9 cellular contexts compared by ENCODE assay signal in the genomic region with DNA sequence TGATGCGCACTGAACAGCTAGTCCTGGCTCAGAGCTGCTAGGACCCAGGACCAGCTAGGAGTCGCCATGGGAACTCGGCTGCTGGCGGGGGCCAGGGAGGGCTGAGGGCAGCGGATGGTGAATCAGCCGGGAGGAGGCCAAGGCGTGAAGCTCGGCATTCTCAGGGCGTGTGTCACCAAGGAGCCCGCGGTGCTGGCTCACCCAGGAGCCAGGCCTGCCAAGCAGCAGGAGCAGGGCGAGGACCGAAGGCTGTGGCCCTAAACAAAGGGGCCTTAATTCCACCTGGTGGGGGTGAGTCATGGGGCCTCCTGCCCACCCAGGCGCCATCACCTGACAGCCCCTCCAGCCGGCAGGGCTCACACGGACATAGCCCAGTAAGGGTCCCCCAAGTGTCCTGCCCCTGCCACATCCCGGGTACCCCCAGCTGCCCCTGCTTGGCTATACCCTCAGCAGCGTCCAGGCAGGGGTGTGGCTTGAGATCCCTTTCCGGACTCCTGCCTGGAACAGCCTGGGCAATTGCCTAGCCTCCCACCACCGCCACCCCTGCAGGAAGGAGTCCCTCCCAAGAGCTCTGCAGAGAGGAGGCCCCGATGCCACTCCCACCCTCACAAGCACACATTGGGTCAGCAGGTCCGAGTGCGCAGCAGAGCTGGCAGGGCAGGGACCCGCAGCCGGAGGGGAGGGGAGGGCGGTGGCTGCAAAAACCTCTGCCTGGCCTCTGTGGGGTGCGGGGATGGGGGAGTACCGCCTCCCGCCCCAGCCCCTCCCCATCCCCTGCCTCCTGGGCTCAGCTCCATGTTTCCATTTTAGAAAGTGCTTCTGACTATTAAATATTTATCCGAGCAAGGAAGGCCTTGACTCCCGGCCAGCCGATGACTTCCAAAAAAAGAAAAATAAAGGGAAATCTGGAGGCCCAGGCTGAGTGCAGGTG. TPM values are rescaled to one million over a fixed set of nuclear protein-coding genes. Genes with fewer than 3 reads are reported as not detected.
DNase-seq lines count a peak whose midpoint lies in the region; ATAC-seq and TF ChIP-seq lines count a peak whose summit lies in the region.
"Had no signal": no experiment of that assay in that cellular context is flagged by ENCODE, and none has a peak within 500 bp of the region (broad histone marks: within the 10 kb centered on the region; RNA-seq: fewer than 3 reads in every experiment).

No MANE protein-coding gene starts in this region.

- TF ChIP-seq CTCF in A673 (conservative IDR thresholded peaks at IDR 0.05; ENCODE audit: low read depth, low read length) (no peak), dorsolateral prefrontal cortex (IDR thresholded peaks at IDR 0.05 in 54 of 56, conservative IDR thresholded peaks at IDR 0.05 in 2 of 56; ENCODE audit: low read depth in 1 of 56, partially characterized antibody in 56 of 56) (no peak)

- H3K36me3 ChIP-seq in A673 (ENCODE audit: insufficient read depth, low read length, poor library complexity, severe bottlenecking) (no peaks in the 10 kb centered on the region), mesodermal cell (ENCODE audit: control insufficient read depth, insufficient read depth, low read length) (no peaks in the 10 kb centered on the region)

- no peak overlapping the region for H3K4me3 Mint-ChIP-seq in stimulated activated effector memory CD8-positive, alpha-beta T cell treated with anti-CD3 and anti-CD28 coated beads, Interleukin-12 subunit alpha, Interleukin-12 subunit beta, amount 100 ng/mL, for 72 hours
- H3K4me3 Mint-ChIP-seq: naive B cell had no signal

- intact Hi-C loops in A673 (cut with micrococcal nuclease; ENCODE audit: unreplicated experiment) (no loop called here), dorsolateral prefrontal cortex (cut with DNase I) (loop anchor here in 1 of 2 donors (10.0 kb wide), 1 partner anchor 71 kb away; no protein-coding TSS in a partner anchor)

- CTCF ChIA-PET in A673 (lab: Charles Lee), result interaction anchor here (0.6 to 1.3 kb wide), 2 partner anchors 12 to 65 kb away, joined by 3 to 5 read pairs; partner anchors contain the start of gene CLBA1

- TF ChIP-seq RAD21 in Ishikawa (IDR thresholded peaks at IDR 0.05; ENCODE audit: low read depth), result peak; percentile 25; the same call in 1 of the 2 replicates

- H3K4me3 ChIP-seq in A673 (ENCODE audit: low read depth, low read length, poor library complexity, severe bottlenecking) (no peak overlapping the region), dorsolateral prefrontal cortex (peak overlapping the region in 4 of 59 donors; percentile 1 to 4 (median 2)), mesodermal cell (ENCODE audit: extremely low read depth, insufficient read depth, low read length, poor library complexity, severe bottlenecking) (no peak overlapping the region)

- BruUV-seq in A673 (replicated peaks; lab: Mats Ljungman, UMichigan), result no TSS peak

- H3K27ac ChIP-seq in A673 (ENCODE audit: low read depth, low read length, poor library complexity, severe bottlenecking) (no peak overlapping the region), dorsolateral prefrontal cortex (peak overlapping the region in 32 of 59 donors; percentile 2 to 87 (median 50)), mesodermal cell (ENCODE audit: low read depth, low read length, severe bottlenecking) (peak overlapping the region; percentile 88)

- no peak overlapping the region for H3K27ac Mint-ChIP-seq in stimulated activated effector memory CD8-positive, alpha-beta T cell treated with anti-CD3 and anti-CD28 coated beads, Interleukin-12 subunit alpha, Interleukin-12 subunit beta, amount 100 ng/mL, for 72 hours
- H3K27ac Mint-ChIP-seq: naive B cell had no signal

- POLR2A ChIA-PET in A673 (lab: Charles Lee; ENCODE audit: low non-redundant PET), result no interaction called here

- no peak for ATAC-seq in stimulated activated effector memory CD8-positive, alpha-beta T cell treated with anti-CD3 and anti-CD28 coated beads, Interleukin-12 subunit alpha, Interleukin-12 subunit beta, amount 100 ng/mL, for 72 hours
- no peak for ATAC-seq in GM19035 (IDR thresholded peaks at IDR 0.05; ENCODE audit: unreplicated experiment)
- ATAC-seq in GM18861 (IDR thresholded peaks at IDR 0.05; ENCODE audit: unreplicated experiment), result no peak
- no peak for ATAC-seq in HG03159 (IDR thresholded peaks at IDR 0.05; ENCODE audit: unreplicated experiment)

- H3K9me3 ChIP-seq in A673 (ENCODE audit: low read depth, low read length, poor library complexity, severe bottlenecking) (no peaks in the 10 kb centered on the region), mesodermal cell (ENCODE audit: control insufficient read depth, low read length) (no peaks in the 10 kb centered on the region)

- H3K27me3 ChIP-seq in A673 (replicated peaks; ENCODE audit: insufficient read depth, low read depth, low read length, poor library complexity) (no peaks in the 10 kb centered on the region), dorsolateral prefrontal cortex (peaks cover 0 to 5% (median 0%) of the 10 kb centered on the region in 45 donors)

- no peaks in the 10 kb centered on the region for H3K9me3 Mint-ChIP-seq in stimulated activated effector memory CD8-positive, alpha-beta T cell treated with anti-CD3 and anti-CD28 coated beads, Interleukin-12 subunit alpha, Interleukin-12 subunit beta, amount 100 ng/mL, for 72 hours
- H3K9me3 Mint-ChIP-seq: naive B cell had no signal

- peaks cover 14% of the 10 kb centered on the region for H3K4me1 ChIP-seq in A673 (ENCODE audit: insufficient read depth, low read length, poor library complexity, severe bottlenecking)
- peaks cover 61% of the 10 kb centered on the region for H3K4me1 ChIP-seq in mesodermal cell (ENCODE audit: control insufficient read depth, insufficient read depth, low read length, poor library complexity, severe bottlenecking)

- DNase-seq in A673 (ENCODE audit: low spot score) (peak; percentile 76), dorsolateral prefrontal cortex (peak in 4 of 10 donors; percentile 30 to 79 (median 62))
- DNase-seq in stimulated activated effector memory CD8-positive, alpha-beta T cell treated with anti-CD3 and anti-CD28 coated beads, Interleukin-12 subunit alpha, Interleukin-12 subunit beta, amount 100 ng/mL, for 72 hours (ENCODE audit: low spot score in 2 of 2), result no peak
- DNase-seq: naive B cell had no signal

- no peaks in the 10 kb centered on the region for H3K36me3 Mint-ChIP-seq in stimulated activated effector memory CD8-positive, alpha-beta T cell treated with anti-CD3 and anti-CD28 coated beads, Interleukin-12 subunit alpha, Interleukin-12 subunit beta, amount 100 ng/mL, for 72 hours
- H3K36me3 Mint-ChIP-seq: naive B cell had no signal

- 38 to 64% methylated on average over 7 to 22 of the region's 32 CpGs for WGBS in mesodermal cell (ENCODE audit: insufficient coverage in 2 of 2), 2 experiments

- peak; percentile 96 for TF ChIP-seq EP300 in Ishikawa (IDR thresholded peaks at IDR 0.05; ENCODE audit: borderline replicate concordance)

- H3K4me1 Mint-ChIP-seq in stimulated activated effector memory CD8-positive, alpha-beta T cell treated with anti-CD3 and anti-CD28 coated beads, Interleukin-12 subunit alpha, Interleukin-12 subunit beta, amount 100 ng/mL, for 72 hours, result peaks cover 16% of the 10 kb centered on the region

TF ChIP-seq in Ishikawa, 13 proteins besides CTCF, POLR2A, EP300 and RAD21 (continues in another document):
- TF ChIP-seq YY1 (IDR thresholded peaks at IDR 0.05; ENCODE audit: low read depth), result peak; percentile 45; the same call in 1 of the 2 replicates
- TF ChIP-seq NFIC (IDR thresholded peaks at IDR 0.05), result peak; percentile 95
- TF ChIP-seq USF1 (IDR thresholded peaks at IDR 0.05), result peak; percentile 66
- TF ChIP-seq TEAD4 (IDR thresholded peaks at IDR 0.05), result peak; percentile 97
- TF ChIP-seq TAF1 (IDR thresholded peaks at IDR 0.05; ENCODE audit: low read depth), result peak; percentile 37; the same call in 1 of the 2 replicates
- TF ChIP-seq MAX (IDR thresholded peaks at IDR 0.05), result peak; percentile 89
- peak; percentile 33; the same call in 1 of the 2 replicates for TF ChIP-seq EGR1 (IDR thresholded peaks at IDR 0.05)
- TF ChIP-seq TCF12 (IDR thresholded peaks at IDR 0.05; ENCODE audit: low read depth), result peak; percentile 97
- no peak for TF ChIP-seq CREB1 (IDR thresholded peaks at IDR 0.05; ENCODE audit: low read depth)
- TF ChIP-seq ZBTB7A (IDR thresholded peaks at IDR 0.05; ENCODE audit: low read depth), result peak; percentile 94
- TF ChIP-seq CEBPB (IDR thresholded peaks at IDR 0.05), result no peak; the same call in 1 of the 2 replicates

RNA-seq across cellular contexts. Expression of gene AHNAK2, which starts 4.7 kb away (rescaled TPM):
- total RNA-seq in A673 (2021) (0.56 and 0.59 TPM in 2 replicates), dorsolateral prefrontal cortex (10 to 100 TPM; 14.0 to 70.3 (median 45.2) TPM)
- polyA plus RNA-seq in mesodermal cell (2013, experiment 1 of 2), result 5.0 TPM
- 4.9 TPM for polyA plus RNA-seq in mesodermal cell (2013, experiment 2 of 2)

RNA-seq across cellular contexts. Expression of gene CLBA1, which starts 12.1 kb away (rescaled TPM):
- 14.3 and 14.6 TPM in 2 replicates for total RNA-seq in A673 (2021)
- 10 to 100 TPM in 82 of 120 experiments, 1 to 10 TPM in 38; 5.2 to 21.3 (median 11.7) TPM for total RNA-seq in dorsolateral prefrontal cortex
- 7.3 TPM for polyA plus RNA-seq in mesodermal cell (2013, experiment 1 of 2)
- 6.4 TPM for polyA plus RNA-seq in mesodermal cell (2013, experiment 2 of 2)

RNA-seq across cellular contexts. Expression of gene CDCA4, which starts 47.4 kb away (rescaled TPM):
- total RNA-seq in A673 (2021) (49.7 and 51.1 TPM in 2 replicates), dorsolateral prefrontal cortex (1 to 10 TPM; 1.7 to 5.4 (median 3.1) TPM)
- 33.1 TPM for polyA plus RNA-seq in mesodermal cell (2013, experiment 1 of 2)
- polyA plus RNA-seq in mesodermal cell (2013, experiment 2 of 2), result 29.9 TPM

RNA-seq across cellular contexts. Expression of gene PLD4, which starts 48.8 kb away (rescaled TPM):
- total RNA-seq in A673 (2021) (not detected in 2 replicates), dorsolateral prefrontal cortex (10 to 100 TPM in 61 of 120 experiments, 1 to 10 TPM in 59; 1.6 to 29.2 (median 10.1) TPM)
- polyA plus RNA-seq in mesodermal cell (2013, experiment 1 of 2), result not detected
- not detected for polyA plus RNA-seq in mesodermal cell (2013, experiment 2 of 2)
